In the genomic region with DNA sequence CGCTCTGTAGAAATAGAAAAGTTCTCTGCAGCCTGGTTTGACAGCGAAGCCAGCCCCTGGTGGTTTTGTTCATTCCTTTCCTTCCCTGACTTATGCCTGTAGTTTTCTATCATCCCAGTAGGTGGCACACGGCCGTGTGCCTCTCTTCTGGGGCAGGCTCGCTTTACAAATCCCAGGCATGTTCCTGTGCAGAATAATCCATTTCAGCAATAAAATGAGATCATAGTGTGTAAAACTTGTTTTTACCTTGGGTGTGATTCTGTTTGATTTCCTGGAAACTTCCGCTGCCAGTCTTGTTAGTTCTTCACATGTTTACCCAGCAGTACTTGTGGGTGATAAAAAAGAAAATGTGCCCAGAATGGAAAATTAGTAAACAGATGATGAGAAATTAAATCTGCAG, we compare ENCODE assay signal across 8 cellular contexts. TPM values are rescaled to one million over a fixed set of nuclear protein-coding genes. Genes with fewer than 3 reads are reported as not detected.
DNase-seq lines count a peak whose midpoint lies in the region; ATAC-seq, FAIRE-seq and TF ChIP-seq lines count a peak whose summit lies in the region.

No MANE protein-coding gene starts in this region.

- H3K27ac ChIP-seq in parathyroid adenoma: no peak overlapping the region

- CTCF ChIA-PET in GM10248 (lab: Yijun Ruan, JAX): interaction anchor here (1.0 to 1.9 kb wide), 5 partner anchors 10 to 206 kb away, joined by 3 to 5 read pairs (median 4); no protein-coding TSS in a partner anchor

- H3K36me3 ChIP-seq in parathyroid adenoma (ENCODE audit: control insufficient read depth, insufficient read depth, low read length): no peaks in the 10 kb centered on the region

- peak overlapping the region; percentile 59 for H2AFZ ChIP-seq in parathyroid adenoma

- H3K4me3 ChIP-seq in parathyroid adenoma (ENCODE audit: low read depth, low read length): no peak overlapping the region

- H3K27me3 ChIP-seq in parathyroid adenoma (ENCODE audit: control insufficient read depth, insufficient read depth, low read length): peaks cover 2% of the 10 kb centered on the region

- DNase-seq in 8988T (peak; percentile 69), GM10248 (ENCODE audit: extremely low spot score) (peak; percentile 60), NCI-H510A treated with DMSO at 0.1 percent for 48 hours (lab: John Stamatoyannopoulos, UW) (peak; percentile 94), frontal cortex (ENCODE audit: low spot score in 2 of 2) (peak; percentile 61 to 64)
- DNase-seq in activated CD8-positive, alpha-beta memory T cell treated with anti-CD3 and anti-CD28 coated beads, Interleukin-2, amount 50 U/mL, for 48 hours: peak; percentile 59
- DNase-seq in effector CD4-positive, alpha-beta T cell: no peak

- no peak overlapping the region for H3K9ac ChIP-seq in parathyroid adenoma

- H3K79me2 ChIP-seq in parathyroid adenoma: no peaks in the 10 kb centered on the region

- H3K4me1 ChIP-seq in parathyroid adenoma: no peaks in the 10 kb centered on the region

- no peak overlapping the region for H3K4me2 ChIP-seq in parathyroid adenoma (ENCODE audit: low read length)

- POLR2A ChIA-PET in GM10248 (lab: Yijun Ruan, JAX): no interaction called here

- ATAC-seq in HG03097 (IDR thresholded peaks at IDR 0.05; ENCODE audit: low FRiP score, unreplicated experiment): peak; percentile 61

- TF ChIP-seq CTCF in GM10248 (IDR thresholded peaks at IDR 0.05; ENCODE audit: control extremely low read depth, extremely low read depth, low read depth, missing control alignments) (peak; percentile 61), parathyroid adenoma (IDR thresholded peaks at IDR 0.05) (peak; percentile 64)

- FAIRE-seq in frontal cortex (lab: Jason Lieb, UNC): no peak

- H3K9me3 ChIP-seq in parathyroid adenoma (ENCODE audit: control insufficient read depth, low read length): no peaks in the 10 kb centered on the region

RNA-seq across cellular contexts. Expression of a gene that starts 7.4 kb away (rescaled TPM):
- 8.6 TPM for total RNA-seq in frontal cortex
